ENCODE assay signal across 1 cellular context in the genomic region with DNA sequence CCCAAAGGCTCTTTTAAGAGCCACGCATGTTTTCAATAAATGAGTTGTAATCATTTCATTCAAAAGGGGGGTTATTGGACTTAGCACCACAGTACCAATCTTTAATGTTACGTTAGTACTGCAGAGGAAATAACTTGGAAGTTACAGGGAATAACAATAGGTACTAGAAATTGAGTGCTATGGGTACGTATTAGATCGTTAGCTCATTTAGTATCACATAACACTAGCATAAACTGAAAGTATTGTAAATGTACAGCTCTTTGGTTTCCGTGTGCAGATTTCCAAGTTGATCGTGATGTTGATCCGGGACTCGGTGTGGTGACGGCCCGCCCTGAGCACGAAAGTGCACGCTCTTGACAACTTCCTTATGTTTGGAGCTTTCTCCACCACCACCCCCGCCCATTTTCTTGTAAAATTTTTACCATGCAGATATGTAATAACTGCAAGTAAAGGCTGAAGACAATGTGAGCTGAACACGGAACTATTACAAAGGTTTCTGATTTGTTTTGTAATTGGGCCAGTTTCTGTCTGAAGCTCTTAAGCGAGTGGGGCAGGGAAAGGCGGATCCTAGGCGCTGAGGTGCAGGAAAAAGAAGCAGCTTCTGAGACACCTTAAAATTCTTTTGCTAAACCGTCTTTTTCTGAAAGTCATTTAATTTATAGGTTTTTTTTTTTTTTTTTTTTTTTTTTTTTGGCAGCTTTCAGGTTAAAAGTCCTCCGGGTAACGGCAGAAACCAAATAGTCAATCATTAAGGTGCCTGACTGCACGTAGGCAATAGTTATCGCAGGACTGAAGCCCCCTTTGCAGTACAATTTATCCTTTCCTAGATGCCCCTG.
TF ChIP-seq lines count a peak whose summit lies in the region.

No MANE protein-coding gene starts in this region.

TF ChIP-seq in HepG2, 621 proteins besides CTCF, POLR2A, EP300 and RAD21 (continued from another document and continues in another):
- TF ChIP-seq, protein P1, sequence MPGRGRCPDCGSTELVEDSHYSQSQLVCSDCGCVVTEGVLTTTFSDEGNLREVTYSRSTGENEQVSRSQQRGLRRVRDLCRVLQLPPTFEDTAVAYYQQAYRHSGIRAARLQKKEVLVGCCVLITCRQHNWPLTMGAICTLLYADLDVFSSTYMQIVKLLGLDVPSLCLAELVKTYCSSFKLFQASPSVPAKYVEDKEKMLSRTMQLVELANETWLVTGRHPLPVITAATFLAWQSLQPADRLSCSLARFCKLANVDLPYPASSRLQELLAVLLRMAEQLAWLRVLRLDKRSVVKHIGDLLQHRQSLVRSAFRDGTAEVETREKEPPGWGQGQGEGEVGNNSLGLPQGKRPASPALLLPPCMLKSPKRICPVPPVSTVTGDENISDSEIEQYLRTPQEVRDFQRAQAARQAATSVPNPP (CRISPR knock-in tag; IDR thresholded peaks at IDR 0.05), result no peak
- TF ChIP-seq, protein P2, sequence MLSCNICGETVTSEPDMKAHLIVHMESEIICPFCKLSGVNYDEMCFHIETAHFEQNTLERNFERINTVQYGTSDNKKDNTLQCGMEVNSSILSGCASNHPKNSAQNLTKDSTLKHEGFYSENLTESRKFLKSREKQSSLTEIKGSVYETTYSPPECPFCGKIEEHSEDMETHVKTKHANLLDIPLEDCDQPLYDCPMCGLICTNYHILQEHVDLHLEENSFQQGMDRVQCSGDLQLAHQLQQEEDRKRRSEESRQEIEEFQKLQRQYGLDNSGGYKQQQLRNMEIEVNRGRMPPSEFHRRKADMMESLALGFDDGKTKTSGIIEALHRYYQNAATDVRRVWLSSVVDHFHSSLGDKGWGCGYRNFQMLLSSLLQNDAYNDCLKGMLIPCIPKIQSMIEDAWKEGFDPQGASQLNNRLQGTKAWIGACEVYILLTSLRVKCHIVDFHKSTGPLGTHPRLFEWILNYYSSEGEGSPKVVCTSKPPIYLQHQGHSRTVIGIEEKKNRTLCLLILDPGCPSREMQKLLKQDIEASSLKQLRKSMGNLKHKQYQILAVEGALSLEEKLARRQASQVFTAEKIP (CRISPR knock-in tag; IDR thresholded peaks at IDR 0.05; ENCODE audit: borderline replicate concordance), result no peak
- no peak for TF ChIP-seq ZFAT (CRISPR knock-in tag; conservative IDR thresholded peaks at IDR 0.05)
- TF ChIP-seq ZNF530 (CRISPR knock-in tag; IDR thresholded peaks at IDR 0.05; ENCODE audit: low read depth), result no peak
- TF ChIP-seq JDP2 (CRISPR knock-in tag; IDR thresholded peaks at IDR 0.05; ENCODE audit: borderline replicate concordance), result no peak
- no peak for TF ChIP-seq EHMT2 (IDR thresholded peaks at IDR 0.05; ENCODE audit: borderline replicate concordance, low read depth, low read length)
- TF ChIP-seq, protein P3, sequence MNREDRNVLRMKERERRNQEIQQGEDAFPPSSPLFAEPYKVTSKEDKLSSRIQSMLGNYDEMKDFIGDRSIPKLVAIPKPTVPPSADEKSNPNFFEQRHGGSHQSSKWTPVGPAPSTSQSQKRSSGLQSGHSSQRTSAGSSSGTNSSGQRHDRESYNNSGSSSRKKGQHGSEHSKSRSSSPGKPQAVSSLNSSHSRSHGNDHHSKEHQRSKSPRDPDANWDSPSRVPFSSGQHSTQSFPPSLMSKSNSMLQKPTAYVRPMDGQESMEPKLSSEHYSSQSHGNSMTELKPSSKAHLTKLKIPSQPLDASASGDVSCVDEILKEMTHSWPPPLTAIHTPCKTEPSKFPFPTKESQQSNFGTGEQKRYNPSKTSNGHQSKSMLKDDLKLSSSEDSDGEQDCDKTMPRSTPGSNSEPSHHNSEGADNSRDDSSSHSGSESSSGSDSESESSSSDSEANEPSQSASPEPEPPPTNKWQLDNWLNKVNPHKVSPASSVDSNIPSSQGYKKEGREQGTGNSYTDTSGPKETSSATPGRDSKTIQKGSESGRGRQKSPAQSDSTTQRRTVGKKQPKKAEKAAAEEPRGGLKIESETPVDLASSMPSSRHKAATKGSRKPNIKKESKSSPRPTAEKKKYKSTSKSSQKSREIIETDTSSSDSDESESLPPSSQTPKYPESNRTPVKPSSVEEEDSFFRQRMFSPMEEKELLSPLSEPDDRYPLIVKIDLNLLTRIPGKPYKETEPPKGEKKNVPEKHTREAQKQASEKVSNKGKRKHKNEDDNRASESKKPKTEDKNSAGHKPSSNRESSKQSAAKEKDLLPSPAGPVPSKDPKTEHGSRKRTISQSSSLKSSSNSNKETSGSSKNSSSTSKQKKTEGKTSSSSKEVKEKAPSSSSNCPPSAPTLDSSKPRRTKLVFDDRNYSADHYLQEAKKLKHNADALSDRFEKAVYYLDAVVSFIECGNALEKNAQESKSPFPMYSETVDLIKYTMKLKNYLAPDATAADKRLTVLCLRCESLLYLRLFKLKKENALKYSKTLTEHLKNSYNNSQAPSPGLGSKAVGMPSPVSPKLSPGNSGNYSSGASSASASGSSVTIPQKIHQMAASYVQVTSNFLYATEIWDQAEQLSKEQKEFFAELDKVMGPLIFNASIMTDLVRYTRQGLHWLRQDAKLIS (CRISPR knock-in tag; IDR thresholded peaks at IDR 0.05), result no peak
- TF ChIP-seq, protein P4, sequence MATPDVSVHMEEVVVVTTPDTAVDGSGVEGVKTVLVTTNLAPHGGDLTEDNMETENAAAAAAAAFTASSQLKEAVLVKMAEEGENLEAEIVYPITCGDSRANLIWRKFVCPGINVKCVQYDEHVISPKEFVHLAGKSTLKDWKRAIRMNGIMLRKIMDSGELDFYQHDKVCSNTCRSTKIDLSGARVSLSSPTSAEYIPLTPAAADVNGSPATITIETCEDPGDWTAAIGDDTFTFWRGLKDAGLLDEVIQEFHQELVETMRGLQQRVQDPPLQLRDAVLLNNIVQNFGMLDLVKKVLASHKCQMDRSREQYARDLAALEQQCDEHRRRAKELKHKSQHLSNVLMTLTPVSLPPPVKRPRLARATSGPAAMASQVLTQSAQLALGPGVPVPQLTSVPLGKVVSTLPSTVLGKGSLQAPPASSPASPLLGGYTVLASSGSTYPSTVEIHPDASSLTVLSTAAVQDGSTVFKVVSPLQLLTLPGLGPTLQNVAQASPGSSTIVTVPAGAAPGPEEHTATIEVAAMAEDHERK (CRISPR knock-in tag; IDR thresholded peaks at IDR 0.05; ENCODE audit: low read depth), result no peak
- peak; percentile 42; the same call in 1 of the 2 replicates for TF ChIP-seq SNAPC4 (CRISPR knock-in tag; IDR thresholded peaks at IDR 0.05)
- no peak for TF ChIP-seq PAWR (CRISPR knock-in tag; IDR thresholded peaks at IDR 0.05; ENCODE audit: borderline replicate concordance)
- TF ChIP-seq ZNF33A (CRISPR knock-in tag; IDR thresholded peaks at IDR 0.05; ENCODE audit: borderline replicate concordance), result 0 out of 2 replicates have a peak, but pooled peaks have one; percentile 32
- no peak for TF ChIP-seq HNRNPUL1 (IDR thresholded peaks at IDR 0.05; ENCODE audit: low read depth, low read length)
- TF ChIP-seq, protein P5, sequence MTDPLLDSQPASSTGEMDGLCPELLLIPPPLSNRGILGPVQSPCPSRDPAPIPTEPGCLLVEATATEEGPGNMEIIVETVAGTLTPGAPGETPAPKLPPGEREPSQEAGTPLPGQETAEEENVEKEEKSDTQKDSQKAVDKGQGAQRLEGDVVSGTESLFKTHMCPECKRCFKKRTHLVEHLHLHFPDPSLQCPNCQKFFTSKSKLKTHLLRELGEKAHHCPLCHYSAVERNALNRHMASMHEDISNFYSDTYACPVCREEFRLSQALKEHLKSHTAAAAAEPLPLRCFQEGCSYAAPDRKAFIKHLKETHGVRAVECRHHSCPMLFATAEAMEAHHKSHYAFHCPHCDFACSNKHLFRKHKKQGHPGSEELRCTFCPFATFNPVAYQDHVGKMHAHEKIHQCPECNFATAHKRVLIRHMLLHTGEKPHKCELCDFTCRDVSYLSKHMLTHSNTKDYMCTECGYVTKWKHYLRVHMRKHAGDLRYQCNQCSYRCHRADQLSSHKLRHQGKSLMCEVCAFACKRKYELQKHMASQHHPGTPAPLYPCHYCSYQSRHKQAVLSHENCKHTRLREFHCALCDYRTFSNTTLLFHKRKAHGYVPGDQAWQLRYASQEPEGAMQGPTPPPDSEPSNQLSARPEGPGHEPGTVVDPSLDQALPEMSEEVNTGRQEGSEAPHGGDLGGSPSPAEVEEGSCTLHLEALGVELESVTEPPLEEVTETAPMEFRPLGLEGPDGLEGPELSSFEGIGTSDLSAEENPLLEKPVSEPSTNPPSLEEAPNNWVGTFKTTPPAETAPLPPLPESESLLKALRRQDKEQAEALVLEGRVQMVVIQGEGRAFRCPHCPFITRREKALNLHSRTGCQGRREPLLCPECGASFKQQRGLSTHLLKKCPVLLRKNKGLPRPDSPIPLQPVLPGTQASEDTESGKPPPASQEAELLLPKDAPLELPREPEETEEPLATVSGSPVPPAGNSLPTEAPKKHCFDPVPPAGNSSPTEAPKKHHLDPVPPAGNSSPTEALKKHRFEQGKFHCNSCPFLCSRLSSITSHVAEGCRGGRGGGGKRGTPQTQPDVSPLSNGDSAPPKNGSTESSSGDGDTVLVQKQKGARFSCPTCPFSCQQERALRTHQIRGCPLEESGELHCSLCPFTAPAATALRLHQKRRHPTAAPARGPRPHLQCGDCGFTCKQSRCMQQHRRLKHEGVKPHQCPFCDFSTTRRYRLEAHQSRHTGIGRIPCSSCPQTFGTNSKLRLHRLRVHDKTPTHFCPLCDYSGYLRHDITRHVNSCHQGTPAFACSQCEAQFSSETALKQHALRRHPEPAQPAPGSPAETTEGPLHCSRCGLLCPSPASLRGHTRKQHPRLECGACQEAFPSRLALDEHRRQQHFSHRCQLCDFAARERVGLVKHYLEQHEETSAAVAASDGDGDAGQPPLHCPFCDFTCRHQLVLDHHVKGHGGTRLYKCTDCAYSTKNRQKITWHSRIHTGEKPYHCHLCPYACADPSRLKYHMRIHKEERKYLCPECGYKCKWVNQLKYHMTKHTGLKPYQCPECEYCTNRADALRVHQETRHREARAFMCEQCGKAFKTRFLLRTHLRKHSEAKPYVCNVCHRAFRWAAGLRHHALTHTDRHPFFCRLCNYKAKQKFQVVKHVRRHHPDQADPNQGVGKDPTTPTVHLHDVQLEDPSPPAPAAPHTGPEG (CRISPR knock-in tag; IDR thresholded peaks at IDR 0.05), result no peak
- peak; percentile 96; the same call in 1 of the 2 replicates for TF ChIP-seq ZFP82 (CRISPR knock-in tag; IDR thresholded peaks at IDR 0.05; ENCODE audit: borderline replicate concordance)
- TF ChIP-seq, protein P6, sequence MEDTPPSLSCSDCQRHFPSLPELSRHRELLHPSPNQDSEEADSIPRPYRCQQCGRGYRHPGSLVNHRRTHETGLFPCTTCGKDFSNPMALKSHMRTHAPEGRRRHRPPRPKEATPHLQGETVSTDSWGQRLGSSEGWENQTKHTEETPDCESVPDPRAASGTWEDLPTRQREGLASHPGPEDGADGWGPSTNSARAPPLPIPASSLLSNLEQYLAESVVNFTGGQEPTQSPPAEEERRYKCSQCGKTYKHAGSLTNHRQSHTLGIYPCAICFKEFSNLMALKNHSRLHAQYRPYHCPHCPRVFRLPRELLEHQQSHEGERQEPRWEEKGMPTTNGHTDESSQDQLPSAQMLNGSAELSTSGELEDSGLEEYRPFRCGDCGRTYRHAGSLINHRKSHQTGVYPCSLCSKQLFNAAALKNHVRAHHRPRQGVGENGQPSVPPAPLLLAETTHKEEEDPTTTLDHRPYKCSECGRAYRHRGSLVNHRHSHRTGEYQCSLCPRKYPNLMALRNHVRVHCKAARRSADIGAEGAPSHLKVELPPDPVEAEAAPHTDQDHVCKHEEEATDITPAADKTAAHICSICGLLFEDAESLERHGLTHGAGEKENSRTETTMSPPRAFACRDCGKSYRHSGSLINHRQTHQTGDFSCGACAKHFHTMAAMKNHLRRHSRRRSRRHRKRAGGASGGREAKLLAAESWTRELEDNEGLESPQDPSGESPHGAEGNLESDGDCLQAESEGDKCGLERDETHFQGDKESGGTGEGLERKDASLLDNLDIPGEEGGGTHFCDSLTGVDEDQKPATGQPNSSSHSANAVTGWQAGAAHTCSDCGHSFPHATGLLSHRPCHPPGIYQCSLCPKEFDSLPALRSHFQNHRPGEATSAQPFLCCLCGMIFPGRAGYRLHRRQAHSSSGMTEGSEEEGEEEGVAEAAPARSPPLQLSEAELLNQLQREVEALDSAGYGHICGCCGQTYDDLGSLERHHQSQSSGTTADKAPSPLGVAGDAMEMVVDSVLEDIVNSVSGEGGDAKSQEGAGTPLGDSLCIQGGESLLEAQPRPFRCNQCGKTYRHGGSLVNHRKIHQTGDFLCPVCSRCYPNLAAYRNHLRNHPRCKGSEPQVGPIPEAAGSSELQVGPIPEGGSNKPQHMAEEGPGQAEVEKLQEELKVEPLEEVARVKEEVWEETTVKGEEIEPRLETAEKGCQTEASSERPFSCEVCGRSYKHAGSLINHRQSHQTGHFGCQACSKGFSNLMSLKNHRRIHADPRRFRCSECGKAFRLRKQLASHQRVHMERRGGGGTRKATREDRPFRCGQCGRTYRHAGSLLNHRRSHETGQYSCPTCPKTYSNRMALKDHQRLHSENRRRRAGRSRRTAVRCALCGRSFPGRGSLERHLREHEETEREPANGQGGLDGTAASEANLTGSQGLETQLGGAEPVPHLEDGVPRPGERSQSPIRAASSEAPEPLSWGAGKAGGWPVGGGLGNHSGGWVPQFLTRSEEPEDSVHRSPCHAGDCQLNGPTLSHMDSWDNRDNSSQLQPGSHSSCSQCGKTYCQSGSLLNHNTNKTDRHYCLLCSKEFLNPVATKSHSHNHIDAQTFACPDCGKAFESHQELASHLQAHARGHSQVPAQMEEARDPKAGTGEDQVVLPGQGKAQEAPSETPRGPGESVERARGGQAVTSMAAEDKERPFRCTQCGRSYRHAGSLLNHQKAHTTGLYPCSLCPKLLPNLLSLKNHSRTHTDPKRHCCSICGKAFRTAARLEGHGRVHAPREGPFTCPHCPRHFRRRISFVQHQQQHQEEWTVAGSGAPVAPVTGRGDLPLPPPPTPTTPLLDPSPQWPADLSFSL (CRISPR knock-in tag; IDR thresholded peaks at IDR 0.05), result peak; percentile 63; the same call in 1 of the 2 replicates
